ENCODE assay signal across 8 cellular contexts in genomic region chr1:248436303-248436702, GRCh38.
ATAC-seq lines count a peak whose summit lies in the region.

No MANE protein-coding gene starts in this region.

- ATAC-seq in GM18502 (IDR thresholded peaks at IDR 0.05; ENCODE audit: poor library complexity, unreplicated experiment), result peak; percentile 42
- peak; percentile 41 for ATAC-seq in GM18867 (IDR thresholded peaks at IDR 0.05; ENCODE audit: unreplicated experiment)
- ATAC-seq in GM19328 (IDR thresholded peaks at IDR 0.05; ENCODE audit: unreplicated experiment), result peak; percentile 44
- ATAC-seq in GM21390 (IDR thresholded peaks at IDR 0.05; ENCODE audit: unreplicated experiment), result peak; percentile 52
- ATAC-seq in GM21717 (IDR thresholded peaks at IDR 0.05; ENCODE audit: unreplicated experiment), result peak; percentile 60
- peak; percentile 74 for ATAC-seq in HG02870 (IDR thresholded peaks at IDR 0.05; ENCODE audit: unreplicated experiment)
- ATAC-seq in HG03280 (IDR thresholded peaks at IDR 0.05; ENCODE audit: unreplicated experiment), result peak; percentile 58
- peak; percentile 52 for ATAC-seq in HG03565 (IDR thresholded peaks at IDR 0.05; ENCODE audit: unreplicated experiment)

Comparison
In these comparisons a context has a peak if more than half of its experiments do, and no peak if none do; other contexts are left out.
1. Peak in every context shown above with its lines: ATAC-seq.